ENCODE assay signal across 8 cellular contexts in the genomic region with DNA sequence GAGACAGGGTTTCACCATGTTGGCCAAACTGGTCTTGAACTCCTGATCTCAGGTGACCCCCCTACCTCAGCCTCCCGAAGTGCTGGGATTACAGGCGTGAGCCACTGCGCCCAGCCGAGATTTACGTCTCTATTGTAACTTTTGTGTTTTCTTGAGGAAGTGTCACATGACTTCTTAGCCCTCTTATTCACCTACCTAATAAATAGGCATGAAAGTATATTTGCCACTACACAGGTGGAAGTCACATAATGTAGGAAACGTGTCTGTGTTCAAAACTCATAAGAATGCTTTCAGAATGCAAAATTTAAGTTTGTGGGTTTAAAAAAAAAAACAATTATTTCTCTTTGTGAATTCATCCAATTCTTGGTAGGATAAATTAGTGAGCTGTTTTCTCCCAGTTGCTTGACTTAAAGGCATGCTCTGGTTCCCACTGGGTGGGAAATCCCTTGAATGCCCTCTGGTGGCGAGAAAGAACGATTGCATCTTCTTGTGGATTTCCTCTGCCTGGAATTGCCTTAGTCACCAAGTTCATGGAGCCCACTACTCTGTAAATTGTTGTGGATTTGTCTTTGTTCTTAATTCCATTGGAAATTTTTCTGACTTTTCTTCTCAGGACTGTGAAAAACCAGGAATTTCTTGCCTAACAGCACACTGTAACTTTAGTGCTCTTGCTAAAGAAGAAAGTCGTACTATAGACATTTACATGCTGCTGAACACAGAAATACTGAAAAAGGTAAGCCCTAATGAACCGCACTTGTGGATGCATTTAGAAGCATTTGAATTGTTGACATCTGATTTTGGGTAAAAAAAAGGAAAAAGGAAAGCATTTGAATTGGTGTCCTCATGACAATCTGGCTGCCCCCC.
DNase-seq lines count a peak whose midpoint lies in the region; ATAC-seq and TF ChIP-seq lines count a peak whose summit lies in the region.

No MANE protein-coding gene starts in this region.

- H4K20me1 ChIP-seq in Karpas-422 (ENCODE audit: insufficient read depth, low read depth, low read length), result no peaks in the 10 kb centered on the region

- H3K36me3 Mint-ChIP-seq in CD4-positive, alpha-beta T cell (ENCODE audit: low read depth), result no peaks in the 10 kb centered on the region

- POLR2A ChIA-PET in CD4-positive, alpha-beta T cell (lab: Charles Lee), result no interaction called here
- POLR2A ChIA-PET in Panc1 (lab: Charles Lee), result no interaction called here

- H3K27me3 ChIP-seq in CD4-positive, alpha-beta T cell (ENCODE audit: control insufficient read depth, insufficient read depth, low read length), result no peaks in the 10 kb centered on the region
- H3K27me3 ChIP-seq in Karpas-422 (ENCODE audit: low read length) (no peaks in the 10 kb centered on the region), Panc1 (ENCODE audit: control insufficient read depth, insufficient read depth, low read length) (no peaks in the 10 kb centered on the region; the same call in 1 of the 2 replicates), lower lobe of right lung (ENCODE audit: low read depth) (no peaks in the 10 kb centered on the region), vagina (no peaks in the 10 kb centered on the region)

- H3K27me3 Mint-ChIP-seq in CD4-positive, alpha-beta T cell, result peaks cover 9% of the 10 kb centered on the region

- no peaks in the 10 kb centered on the region for H3K79me2 ChIP-seq in Karpas-422 (ENCODE audit: low read length)

- no peak for TF ChIP-seq POLR2A in vagina (IDR thresholded peaks at IDR 0.05)

- intact Hi-C loops in CD4-positive, alpha-beta T cell (cut with DNase I, micrococcal nuclease), result no loop called here
- intact Hi-C loops in Panc1 (cut with micrococcal nuclease; ENCODE audit: unreplicated experiment), result no loop called here
- intact Hi-C loops in lower lobe of right lung (cut with DNase I), result no loop called here
- intact Hi-C loops in vagina (cut with DNase I), result no loop called here

- no peak overlapping the region for H2AFZ ChIP-seq in Karpas-422 (ENCODE audit: low read length)

- H3K27ac ChIP-seq in CD4-positive, alpha-beta T cell (ENCODE audit: low read depth, low read length), result no peak overlapping the region
- H3K27ac ChIP-seq in Karpas-422 (ENCODE audit: low read length), result no peak overlapping the region
- no peak overlapping the region for H3K27ac ChIP-seq in Panc1 (ENCODE audit: low read length)
- no peak overlapping the region for H3K27ac ChIP-seq in lower lobe of right lung
- H3K27ac ChIP-seq in vagina, result no peak overlapping the region

- peaks cover 5% of the 10 kb centered on the region for H3K9me3 ChIP-seq in CD4-positive, alpha-beta T cell (ENCODE audit: control insufficient read depth, low read length)
- 0 out of 2 replicates have a peak, but pooled peaks cover 3% of the 10 kb centered on the region for H3K9me3 ChIP-seq in Karpas-422 (ENCODE audit: low read length)
- no peaks in the 10 kb centered on the region for H3K9me3 ChIP-seq in Panc1 (ENCODE audit: control insufficient read depth, insufficient read depth, low read depth, low read length)
- H3K9me3 ChIP-seq in lower lobe of right lung, result no peaks in the 10 kb centered on the region
- no peaks in the 10 kb centered on the region for H3K9me3 ChIP-seq in vagina

- no peak overlapping the region for H3K4me3 ChIP-seq in Karpas-422 (ENCODE audit: low read length)
- no peak overlapping the region for H3K4me3 ChIP-seq in Panc1 (ENCODE audit: low read depth in 2 of 2, low read length in 2 of 2)
- no peak overlapping the region for H3K4me3 ChIP-seq in lower lobe of right lung
- no peak overlapping the region for H3K4me3 ChIP-seq in vagina

- no peak overlapping the region for H3K4me2 ChIP-seq in Karpas-422 (ENCODE audit: low read depth, low read length, poor library complexity, severe bottlenecking)

- no peak overlapping the region for H3K9ac ChIP-seq in Karpas-422 (ENCODE audit: low read length)

- CTCF ChIA-PET in CD4-positive, alpha-beta T cell (lab: Charles Lee), result no interaction called here
- CTCF ChIA-PET in Panc1 (lab: Charles Lee), result interaction anchor here (0.7 kb wide), 2 partner anchors 243 to 322 kb away, joined by 4 read pairs; no protein-coding TSS in a partner anchor

- TF ChIP-seq CTCF in CD4-positive, alpha-beta T cell (IDR thresholded peaks at IDR 0.05), result peak; percentile 64
- TF ChIP-seq CTCF in Panc1 (IDR thresholded peaks at IDR 0.05), result peak; percentile 83
- TF ChIP-seq CTCF in lower lobe of right lung (IDR thresholded peaks at IDR 0.05), result peak; percentile 83
- TF ChIP-seq CTCF in vagina (IDR thresholded peaks at IDR 0.05), result peak; percentile 52 to 78 (median 61)

- H3K36me3 ChIP-seq in Karpas-422 (ENCODE audit: insufficient read depth, low read length) (no peaks in the 10 kb centered on the region), Panc1 (ENCODE audit: control insufficient read depth, insufficient read depth, low read length) (no peaks in the 10 kb centered on the region), lower lobe of right lung (no peaks in the 10 kb centered on the region), vagina (no peaks in the 10 kb centered on the region)

- no peaks in the 10 kb centered on the region for H3K9me3 Mint-ChIP-seq in CD4-positive, alpha-beta T cell

- ATAC-seq in CD4-positive, alpha-beta T cell (ENCODE audit: poor library complexity), result no peak
- ATAC-seq in GM18861 (IDR thresholded peaks at IDR 0.05; ENCODE audit: unreplicated experiment) (peak; percentile 73), Panc1 (peak; percentile 89), lower lobe of right lung (peak; percentile 82 to 89), HG03442 (IDR thresholded peaks at IDR 0.05; ENCODE audit: unreplicated experiment) (no peak)

- DNase-seq in CD4-positive, alpha-beta T cell, result no peak
- DNase-seq in Karpas-422 (peak; percentile 86), Panc1 (ENCODE audit: low read depth, low spot score) (peak; percentile 51), dermis blood vessel endothelial cell (peak; percentile 90), lower lobe of right lung (no peak), vagina (ENCODE audit: extremely low spot score in 2 of 2) (no peak)

- BruUV-seq in Panc1 (replicated peaks; lab: Mats Ljungman, UMichigan), result no TSS peak

- H3K9me2 ChIP-seq in Karpas-422 (replicated peaks; ENCODE audit: insufficient read depth, low read length), result no peaks in the 10 kb centered on the region

- no peak overlapping the region for H3K4me3 Mint-ChIP-seq in CD4-positive, alpha-beta T cell

- in situ Hi-C loops in Panc1 (cut with HindIII; ENCODE audit: low pct_unique_long_range_greater_than_20kb, low sequenced_read_pairs), result no loop called here

- H3K27ac Mint-ChIP-seq in CD4-positive, alpha-beta T cell, result no peak overlapping the region

- H3K4me1 ChIP-seq in Karpas-422 (ENCODE audit: low read length), result no peaks in the 10 kb centered on the region
- H3K4me1 ChIP-seq in Panc1 (ENCODE audit: control insufficient read depth, insufficient read depth, low read length), result no peaks in the 10 kb centered on the region
- H3K4me1 ChIP-seq in lower lobe of right lung, result peaks cover 15% of the 10 kb centered on the region
- peaks cover 6% of the 10 kb centered on the region for H3K4me1 ChIP-seq in vagina

- H3K4me1 Mint-ChIP-seq in CD4-positive, alpha-beta T cell (ENCODE audit: low read depth), result peaks cover 10% of the 10 kb centered on the region

Comparison
In these comparisons a context has a peak if more than half of its experiments do, and no peak if none do; other contexts are left out.
1. ATAC-seq: peak in GM18861 (single experiment), Panc1 (single experiment) and lower lobe of right lung (2 of 2); none in CD4-positive, alpha-beta T cell (single experiment) and HG03442 (single experiment).
2. DNase-seq: peak in Karpas-422 (single experiment), Panc1 (single experiment) and dermis blood vessel endothelial cell (single experiment); none in CD4-positive, alpha-beta T cell (0 of 10), lower lobe of right lung (single experiment) and vagina (0 of 2).
3. Peak in every context shown above with its lines, with median percentiles within 50 percentile points of each other: CTCF ChIP-seq.